8 cellular contexts compared by ENCODE assay signal in the genomic region with DNA sequence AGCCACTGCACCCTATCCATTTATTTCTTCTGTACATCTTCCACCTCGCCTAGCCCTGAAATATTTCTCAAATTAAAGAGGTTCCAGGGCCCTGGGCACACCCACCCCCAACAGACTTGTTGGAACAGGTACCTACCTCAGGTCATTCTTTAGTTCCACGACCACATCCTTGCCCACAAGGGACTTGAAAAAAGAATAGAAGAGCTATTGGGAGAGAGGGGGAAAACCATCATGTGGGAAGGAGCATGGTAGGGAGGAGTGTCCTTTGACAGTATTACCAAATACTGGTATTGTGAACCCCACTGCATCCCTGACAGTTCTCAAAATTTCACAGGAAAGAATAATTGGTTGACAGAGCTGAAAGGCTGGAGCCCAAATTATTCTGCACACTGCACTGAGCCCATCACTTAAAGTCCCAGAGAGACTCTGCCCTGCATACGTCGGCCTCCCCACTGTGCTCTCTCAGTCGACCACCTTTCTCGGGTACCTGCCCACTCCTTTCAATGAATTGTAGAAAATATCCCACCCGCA. TPM values are rescaled to one million over a fixed set of nuclear protein-coding genes. Genes with fewer than 3 reads are reported as not detected.
A peak's percentile ranks its signal among the peaks of the same experiment; 100 is the strongest.
DNase-seq lines count a peak whose midpoint lies in the region; ATAC-seq and TF ChIP-seq lines count a peak whose summit lies in the region.

No MANE protein-coding gene starts in this region.

- peak; percentile 8 for ATAC-seq in HG03039 (IDR thresholded peaks at IDR 0.05; ENCODE audit: unreplicated experiment)
- peak; percentile 1 for ATAC-seq in left lobe of liver
- ATAC-seq in GM19351 (IDR thresholded peaks at IDR 0.05; ENCODE audit: unreplicated experiment) = no peak
- no peak for ATAC-seq in HG02763 (IDR thresholded peaks at IDR 0.05; ENCODE audit: unreplicated experiment)

- H3K4me3 ChIP-seq in thymus (ENCODE audit: low read length) = peak overlapping the region; percentile 70

- H3K27ac ChIP-seq in angular gyrus (ENCODE audit: low read depth, low read length) (peak overlapping the region; percentile 98), thymus (ENCODE audit: low read depth) (peak overlapping the region; percentile 91)

- H3K36me3 Mint-ChIP-seq in CD14-positive monocyte = peaks cover 24 to 48% of the 10 kb centered on the region in 2 donors

- H3K4me1 Mint-ChIP-seq in CD14-positive monocyte = peaks cover 11% of the 10 kb centered on the region

- H3K4me3 Mint-ChIP-seq in CD14-positive monocyte = peak overlapping the region; percentile 89 to 90

- DNase-seq in CD14-positive monocyte (ENCODE audit: low spot score) (no peak), left lobe of liver (ENCODE audit: low spot score) (no peak), SIG-M5 (lab: John Stamatoyannopoulos, UW) (no peak)

- no peaks in the 10 kb centered on the region for H3K9me3 Mint-ChIP-seq in CD14-positive monocyte

- H3K27ac Mint-ChIP-seq in CD14-positive monocyte = peak overlapping the region; percentile 88 to 97 (median 95)

- no peaks in the 10 kb centered on the region for H3K27me3 ChIP-seq in thymus (ENCODE audit: control insufficient read depth, insufficient read depth)

- intact Hi-C loops in CD14-positive monocyte (cut with micrococcal nuclease) = no loop called here

- peaks cover 0 to 3% (median 0%) of the 10 kb centered on the region in 3 donors for H3K27me3 Mint-ChIP-seq in CD14-positive monocyte (ENCODE audit: low read depth in 3 of 3)

- WGBS in thymus = 16% methylated on average over 7 of the region's 7 CpGs

- H3K9me3 ChIP-seq in thymus (ENCODE audit: control insufficient read depth) = no peaks in the 10 kb centered on the region

- no peak for TF ChIP-seq CTCF in CD14-positive monocyte (IDR thresholded peaks at IDR 0.05)

- H3K36me3 ChIP-seq in thymus (ENCODE audit: control insufficient read depth, insufficient read depth) = peaks cover 24% of the 10 kb centered on the region

- peaks cover 6% of the 10 kb centered on the region for H3K4me1 ChIP-seq in thymus (ENCODE audit: control insufficient read depth, insufficient read depth, low read length)

RNA-seq across cellular contexts. Expression of gene LSM2, which starts 0.8 kb away (rescaled TPM):
- 10 to 100 TPM; 40.0 to 41.0 TPM for polyA plus RNA-seq in CD14-positive monocyte
- 9.8 TPM for total RNA-seq in left lobe of liver
- 76.8 TPM for polyA plus RNA-seq in thymus

RNA-seq across cellular contexts. Expression of gene HSPA1L, which starts 9.1 kb away (rescaled TPM):
- polyA plus RNA-seq in CD14-positive monocyte (under 1 TPM; 0.53 to 0.55 TPM), thymus (2.4 TPM)
- total RNA-seq in left lobe of liver = 0.60 TPM

RNA-seq across cellular contexts. Expression of gene HSPA1A, which starts 9.3 kb away (rescaled TPM):
- polyA plus RNA-seq in CD14-positive monocyte = 100 to 1,000 TPM; 144 to 215 TPM
- total RNA-seq in left lobe of liver = 89.1 TPM
- 68.8 TPM for polyA plus RNA-seq in thymus

RNA-seq across cellular contexts. Expression of gene VARS1, which starts 10.5 kb away (rescaled TPM):
- polyA plus RNA-seq in CD14-positive monocyte (10 to 100 TPM; 27.3 to 28.9 TPM), thymus (25.2 TPM)
- total RNA-seq in left lobe of liver = 52.6 TPM

RNA-seq across cellular contexts. Expression of gene HSPA1B, which starts 21.5 kb away (rescaled TPM):
- polyA plus RNA-seq in CD14-positive monocyte (1 to 10 TPM; 3.4 to 4.8 TPM), thymus (46.8 TPM)
- 50.8 TPM for total RNA-seq in left lobe of liver

Comparison
In these comparisons a context has a peak if more than half of its experiments do, and no peak if none do; other contexts are left out.
1. ATAC-seq: peak in HG03039 (single experiment) and left lobe of liver (single experiment); none in GM19351 (single experiment) and HG02763 (single experiment).